8 cellular contexts compared by ENCODE assay signal in genomic region chr1:109776911-109777310, GRCh38. TPM values are rescaled to one million over a fixed set of nuclear protein-coding genes. Genes with fewer than 3 reads are reported as not detected.
DNase-seq lines count a peak whose midpoint lies in the region; ATAC-seq, FAIRE-seq and TF ChIP-seq lines count a peak whose summit lies in the region.

No MANE protein-coding gene starts in this region.

- CTCF ChIA-PET in Calu3 (lab: Charles Lee), result interaction anchor here (0.6 to 6.0 kb wide), 4 partner anchors 10 to 227 kb away, joined by 3 to 101 read pairs (median 3); partner anchors contain the start of gene AHCYL1

- ATAC-seq in GM21526 (IDR thresholded peaks at IDR 0.05; ENCODE audit: low FRiP score, unreplicated experiment), result no peak

- H3K27me3 Mint-ChIP-seq in Calu3 (ENCODE audit: unreplicated experiment), result peaks cover 14% of the 10 kb centered on the region

- H3K9ac ChIP-seq in smooth muscle cell (ENCODE audit: low read depth), result no peak overlapping the region

- no TSS peak for BruUV-seq in Calu3 (replicated peaks; lab: Mats Ljungman, UMichigan)

- peak; percentile 65 for FAIRE-seq in H54 (lab: Jason Lieb, UNC)

- no peaks in the 10 kb centered on the region for H3K4me1 Mint-ChIP-seq in Calu3 (ENCODE audit: low read depth, unreplicated experiment)

- H3K27ac ChIP-seq in hepatocyte (no peak overlapping the region), smooth muscle cell (ENCODE audit: low read depth) (peak overlapping the region; percentile 56)

- no peaks in the 10 kb centered on the region for H3K36me3 Mint-ChIP-seq in Calu3 (ENCODE audit: insufficient read depth, unreplicated experiment)

- no peak overlapping the region for H2AFZ ChIP-seq in hepatocyte
- peak overlapping the region; percentile 26 for H2AFZ ChIP-seq in smooth muscle cell (ENCODE audit: low read depth)

- H4K20me1 ChIP-seq in hepatocyte (ENCODE audit: insufficient read depth, poor library complexity, severe bottlenecking) (no peaks in the 10 kb centered on the region), smooth muscle cell (ENCODE audit: low read depth) (no peaks in the 10 kb centered on the region)

- DNase-seq in Calu3 (peak; percentile 78), H54 (ENCODE audit: insufficient read length, low spot score) (peak; percentile 79), NCI-H1694 (lab: John Stamatoyannopoulos, UW) (peak; percentile 67), T1000 (lab: John Stamatoyannopoulos, UW) (peak; percentile 76), astrocyte of the cerebellum (ENCODE audit: low read depth) (peak; percentile 67), hepatocyte (ENCODE audit: low spot score) (peak; percentile 91), smooth muscle cell (lab: John Stamatoyannopoulos, UW; ENCODE audit: unreplicated experiment) (peak; percentile 39)

- H3K4me2 ChIP-seq in hepatocyte (no peak overlapping the region), smooth muscle cell (peak overlapping the region; percentile 44)

- no peak overlapping the region for H3K4me3 Mint-ChIP-seq in Calu3 (ENCODE audit: low read depth, unreplicated experiment)

- no peaks in the 10 kb centered on the region for H3K9me3 Mint-ChIP-seq in Calu3 (ENCODE audit: low read depth, unreplicated experiment)

- H3K9me3 ChIP-seq in hepatocyte (ENCODE audit: low read depth) (no peaks in the 10 kb centered on the region), smooth muscle cell (replicated peaks; ENCODE audit: low read depth) (peaks cover 2% of the 10 kb centered on the region)

- in situ Hi-C loops in astrocyte of the cerebellum (cut with HindIII; ENCODE audit: low sequenced_read_pairs), result loop anchor here (25.0 kb wide), 2 partner anchors 135 to 235 kb away; partner anchors contain the start of gene CSF1

- intact Hi-C loops in Calu3 (cut with micrococcal nuclease; ENCODE audit: unreplicated experiment), result loop anchor here (1.0 kb wide), 1 partner anchor 207 kb away; the partner anchor contains the start of gene AHCYL1

- H3K27ac Mint-ChIP-seq in Calu3 (ENCODE audit: unreplicated experiment), result no peak overlapping the region

- H3K9me2 ChIP-seq in hepatocyte (replicated peaks; ENCODE audit: insufficient read depth), result no peaks in the 10 kb centered on the region

- H3K27me3 ChIP-seq in hepatocyte, result no peaks in the 10 kb centered on the region
- H3K27me3 ChIP-seq in smooth muscle cell (ENCODE audit: low read depth), result no peaks in the 10 kb centered on the region

- H3K4me1 ChIP-seq in hepatocyte (ENCODE audit: insufficient read depth) (no peaks in the 10 kb centered on the region), smooth muscle cell (ENCODE audit: low read depth) (peaks cover 5% of the 10 kb centered on the region)

- TF ChIP-seq CTCF in Calu3 (IDR thresholded peaks at IDR 0.05; ENCODE audit: unreplicated experiment) (peak; percentile 86), astrocyte of the cerebellum (IDR thresholded peaks at IDR 0.05; ENCODE audit: low read depth, low read length, missing control alignments) (peak; percentile 94), hepatocyte (IDR thresholded peaks at IDR 0.05; ENCODE audit: poor library complexity) (peak; percentile 95), smooth muscle cell (IDR thresholded peaks at IDR 0.05; ENCODE audit: borderline replicate concordance, insufficient read depth, poor library complexity, severe bottlenecking) (peak; percentile 96)

- H3F3A ChIP-seq in smooth muscle cell (ENCODE audit: low read depth), result peaks cover 4% of the 10 kb centered on the region

- H3K36me3 ChIP-seq in hepatocyte (replicated peaks; ENCODE audit: insufficient read depth, low read depth) (no peaks in the 10 kb centered on the region), smooth muscle cell (ENCODE audit: low read depth) (no peaks in the 10 kb centered on the region)

- H3K4me3 ChIP-seq in astrocyte of the cerebellum (ENCODE audit: low read depth, low read length), result no peak overlapping the region
- no peak overlapping the region for H3K4me3 ChIP-seq in hepatocyte
- H3K4me3 ChIP-seq in smooth muscle cell, result no peak overlapping the region

- no peak for TF ChIP-seq POLR2A in H54 (IDR thresholded peaks at IDR 0.05; ENCODE audit: low read depth, low read length)

- 16% methylated on average over 4 of the region's 4 CpGs for WGBS in hepatocyte (ENCODE audit: low lambda C conversion rate, missing lambda C conversion rate)
- WGBS in smooth muscle cell (ENCODE audit: low lambda C conversion rate), result 13% methylated on average over 4 of the region's 4 CpGs

- H3K79me2 ChIP-seq in hepatocyte (no peaks in the 10 kb centered on the region), smooth muscle cell (ENCODE audit: low read depth) (no peaks in the 10 kb centered on the region)

RNA-seq across cellular contexts. Expression of gene EPS8L3, which starts 13.2 kb away (rescaled TPM):
- 46.6 and 68.6 TPM in 2 replicates for total RNA-seq in Calu3 (2022)
- total RNA-seq in hepatocyte, result 40.2 and 48.1 TPM in 2 replicates
- polyA plus RNA-seq in hepatocyte, result 97.3 and 105 TPM in 2 replicates
- total RNA-seq in smooth muscle cell, result not detected in 2 replicates
- polyA plus RNA-seq in smooth muscle cell, result not detected in 2 replicates

RNA-seq across cellular contexts. Expression of gene GSTM3, which starts 36.1 kb away (rescaled TPM):
- total RNA-seq in Calu3 (2022), result 67.9 and 73.7 TPM in 2 replicates
- total RNA-seq in hepatocyte, result 297 and 337 TPM in 2 replicates
- 905 and 962 TPM in 2 replicates for polyA plus RNA-seq in hepatocyte
- total RNA-seq in smooth muscle cell, result 117 and 153 TPM in 2 replicates
- 211 and 218 TPM in 2 replicates for polyA plus RNA-seq in smooth muscle cell

Comparison
In these comparisons a context has a peak if more than half of its experiments do, and no peak if none do; other contexts are left out.
1. DNase-seq: peak in every context shown above with its lines; median percentile 91 in hepatocyte; 79 in H54; 78 in Calu3; 76 in T1000; 67 in NCI-H1694; 67 in astrocyte of the cerebellum; 39 in smooth muscle cell.
2. RNA of gene EPS8L3, which starts 13.2 kb away (total RNA-seq): 40.2 to 48.1 TPM in hepatocyte and 46.6 to 68.6 TPM in Calu3; not detected in smooth muscle cell; every median in the first group is over 10 times any median in the second.
3. Peak in every context shown above with its lines, with median percentiles within 50 percentile points of each other: CTCF ChIP-seq.